In genomic region chr3:69433016-69433937, GRCh38 we compare ENCODE assay signal across 14 cellular contexts. TPM values are rescaled to one million over a fixed set of nuclear protein-coding genes. Genes with fewer than 3 reads are reported as not detected.
DNase-seq lines count a peak whose midpoint lies in the region; ATAC-seq and TF ChIP-seq lines count a peak whose summit lies in the region.
"Had no signal": no experiment of that assay in that cellular context is flagged by ENCODE, and none has a peak within 500 bp of the region (broad histone marks: within the 10 kb centered on the region; RNA-seq: fewer than 3 reads in every experiment).

No MANE protein-coding gene starts in this region.

- H3K27ac ChIP-seq in mesenchymal stem cell (ENCODE audit: low read length, poor library complexity, severe bottlenecking): no peak overlapping the region
- no peak overlapping the region for H3K27ac ChIP-seq in esophagus squamous epithelium

- no peak overlapping the region for H3K4me2 ChIP-seq in mesenchymal stem cell (ENCODE audit: low read length, poor library complexity, severe bottlenecking)

- H2BK12ac ChIP-seq in mesenchymal stem cell (ENCODE audit: low read length in 2 of 2): no peak overlapping the region

- H3K36me3 ChIP-seq in mesenchymal stem cell (ENCODE audit: control insufficient read depth in 1 of 2, insufficient read depth in 2 of 2, low read depth in 1 of 2, low read length in 2 of 2): no peaks in the 10 kb centered on the region
- no peaks in the 10 kb centered on the region for H3K36me3 ChIP-seq in esophagus squamous epithelium

- H3K4me3 ChIP-seq in mesenchymal stem cell (ENCODE audit: insufficient read depth in 1 of 2, low read depth in 1 of 2, low read length in 2 of 2) (no peak overlapping the region), esophagus squamous epithelium (no peak overlapping the region)

- DNase-seq in stimulated activated CD4-positive, alpha-beta T cell treated with anti-CD3 and anti-CD28 coated beads, Interleukin-15, amount 100 ng/mL, for 24 hours: peak; percentile 12
- no peak for DNase-seq in stimulated activated CD4-positive, alpha-beta T cell treated with anti-CD3 and anti-CD28 coated beads, Interleukin-4, amount 100 ng/mL, for 4 hours
- DNase-seq in amniotic epithelial cell (ENCODE audit: low read depth) (peak; percentile 72), mesenchymal stem cell (peak; percentile 38), osteocyte (ENCODE audit: extremely low spot score, unreplicated experiment) (no peak), esophagus squamous epithelium (lab: John Stamatoyannopoulos, UW) (no peak)
- no peak for DNase-seq in effector CD8-positive, alpha-beta T cell (lab: John Stamatoyannopoulos, UW)
- DNase-seq: activated CD4-positive, alpha-beta T cell treated with anti-CD3 and anti-CD28 coated beads for 1 hour; NCI-H187 treated with DMSO at 0.1 percent for 48 hours; occipital lobe; stimulated activated naive CD4-positive, alpha-beta T cell had no signal

- no peak overlapping the region for H2AK5ac ChIP-seq in mesenchymal stem cell (ENCODE audit: low read length, severe bottlenecking)

- intact Hi-C loops in esophagus squamous epithelium (cut with DNase I): no loop called here

- H3K4me1 Mint-ChIP-seq in osteocyte (ENCODE audit: unreplicated experiment): no peaks in the 10 kb centered on the region

- H3K9me3 ChIP-seq in mesenchymal stem cell (ENCODE audit: control insufficient read depth, low read length): no peaks in the 10 kb centered on the region
- no peaks in the 10 kb centered on the region for H3K9me3 ChIP-seq in esophagus squamous epithelium

- no peak overlapping the region for H3K23ac ChIP-seq in mesenchymal stem cell (ENCODE audit: low read length in 2 of 2)

- H3K4me1 ChIP-seq in mesenchymal stem cell (ENCODE audit: control insufficient read depth, insufficient read depth, low read depth, low read length) (no peaks in the 10 kb centered on the region), esophagus squamous epithelium (no peaks in the 10 kb centered on the region)

- H3K27me3 Mint-ChIP-seq in osteocyte (ENCODE audit: unreplicated experiment): peaks cover 16% of the 10 kb centered on the region

- H4K91ac ChIP-seq in mesenchymal stem cell (ENCODE audit: low read length): no peak overlapping the region

- no peak overlapping the region for H2BK120ac ChIP-seq in mesenchymal stem cell (ENCODE audit: low read depth, low read length)

- H3K14ac ChIP-seq in mesenchymal stem cell (ENCODE audit: low read length in 2 of 2): no peak overlapping the region

- TF ChIP-seq CTCF in osteocyte (IDR thresholded peaks at IDR 0.05) (no peak), esophagus squamous epithelium (IDR thresholded peaks at IDR 0.05) (no peak)

- no peaks in the 10 kb centered on the region for H3K79me1 ChIP-seq in mesenchymal stem cell (replicated peaks; ENCODE audit: low read length, poor library complexity, severe bottlenecking)

- no peak for ATAC-seq in GM21515 (IDR thresholded peaks at IDR 0.05; ENCODE audit: unreplicated experiment)
- ATAC-seq: left lobe of liver had no signal

- no peak for TF ChIP-seq POLR2A in esophagus squamous epithelium (IDR thresholded peaks at IDR 0.05)

- no peak overlapping the region for H3K4ac ChIP-seq in mesenchymal stem cell (ENCODE audit: low read depth in 1 of 2, low read length in 2 of 2)

- WGBS in mesenchymal stem cell: 88% methylated on average over 7 of the region's 7 CpGs
- WGBS in esophagus squamous epithelium, 2 donors: 61 to 82% methylated on average over 7 of the region's 7 CpGs

- H3K36me3 Mint-ChIP-seq in osteocyte (ENCODE audit: unreplicated experiment): no peaks in the 10 kb centered on the region
- H3K36me3 Mint-ChIP-seq: activated naive CD4-positive, alpha-beta T cell treated with anti-CD3 and anti-CD28 coated beads, Interleukin-2, amount 50 U/mL, for 72 hours had no signal

- no peak overlapping the region for H3K9ac ChIP-seq in mesenchymal stem cell (ENCODE audit: low read length)

- H3K27me3 ChIP-seq in mesenchymal stem cell (ENCODE audit: control insufficient read depth in 1 of 2, insufficient read depth in 1 of 2, low read length in 2 of 2) (no peaks in the 10 kb centered on the region), esophagus squamous epithelium (no peaks in the 10 kb centered on the region)

- H3K4me3 Mint-ChIP-seq in osteocyte (ENCODE audit: unreplicated experiment): no peak overlapping the region

- no peaks in the 10 kb centered on the region for H3K9me3 Mint-ChIP-seq in osteocyte (ENCODE audit: unreplicated experiment)
- H3K9me3 Mint-ChIP-seq: activated naive CD4-positive, alpha-beta T cell treated with anti-CD3 and anti-CD28 coated beads, Interleukin-2, amount 50 U/mL, for 72 hours had no signal

- H2AFZ ChIP-seq in mesenchymal stem cell (ENCODE audit: low read depth, low read length): no peak overlapping the region

- H3K18ac ChIP-seq in mesenchymal stem cell (ENCODE audit: low read depth in 1 of 2, low read length in 2 of 2): peak overlapping the region in 1 of 2 experiments; percentile 68

- no peak overlapping the region for H3K27ac Mint-ChIP-seq in osteocyte (ENCODE audit: unreplicated experiment)

- no peak overlapping the region for H2BK15ac ChIP-seq in mesenchymal stem cell (ENCODE audit: low read depth, poor library complexity, severe bottlenecking)

- H4K8ac ChIP-seq in mesenchymal stem cell (ENCODE audit: low read length): no peak overlapping the region

- H2BK5ac ChIP-seq in mesenchymal stem cell (ENCODE audit: low read depth, low read length, poor library complexity, severe bottlenecking): no peak overlapping the region

RNA-seq across cellular contexts. Expression of gene FRMD4B, which starts 47.4 kb away (rescaled TPM):
- polyA plus RNA-seq in mesenchymal stem cell (2013, experiment 1 of 2): 3.9 TPM
- 4.2 TPM for polyA plus RNA-seq in mesenchymal stem cell (2013, experiment 2 of 2)
- total RNA-seq in osteocyte (0.52 and 1.3 TPM in 2 replicates), esophagus squamous epithelium (10 to 100 TPM; 37.5 to 66.2 (median 62.5) TPM)

Comparison
In these comparisons a context has a peak if more than half of its experiments do, and no peak if none do; other contexts are left out.
1. DNase-seq: peak in stimulated activated CD4-positive, alpha-beta T cell treated with anti-CD3 and anti-CD28 coated beads, Interleukin-15, amount 100 ng/mL, for 24 hours (single experiment), amniotic epithelial cell (single experiment) and mesenchymal stem cell (single experiment); none in stimulated activated CD4-positive, alpha-beta T cell treated with anti-CD3 and anti-CD28 coated beads, Interleukin-4, amount 100 ng/mL, for 4 hours (0 of 2), effector CD8-positive, alpha-beta T cell (single experiment), osteocyte (single experiment) and esophagus squamous epithelium (single experiment).
2. RNA of gene FRMD4B, which starts 47.4 kb away (total RNA-seq): 37.5 to 66.2 TPM in esophagus squamous epithelium; 0.52 to 1.3 TPM in osteocyte; every median in the first group is over 10 times any median in the second.